ENCODE assay signal across 22 cellular contexts in genomic region chr4:11507920-11508319, GRCh38.
A peak's percentile ranks its signal among the peaks of the same experiment; 100 is the strongest.
DNase-seq lines count a peak whose midpoint lies in the region; ATAC-seq and TF ChIP-seq lines count a peak whose summit lies in the region.
"Had no signal": no experiment of that assay in that cellular context is flagged by ENCODE, and none has a peak within 500 bp of the region (broad histone marks: within the 10 kb centered on the region; RNA-seq: fewer than 3 reads in every experiment).

No MANE protein-coding gene starts in this region.

- H3K36me3 Mint-ChIP-seq in activated CD4-positive, alpha-beta T cell treated with anti-CD3 and anti-CD28 coated beads, Interleukin-2, amount 10 ng/mL, durations not matched to agents 7 days and 5 days (ENCODE audit: low read depth) = no peaks in the 10 kb centered on the region
- H3K36me3 Mint-ChIP-seq: CD8-positive, alpha-beta memory T cell had no signal

- H3K4me1 ChIP-seq in mucosa of descending colon (ENCODE audit: low read depth) = peaks cover 5% of the 10 kb centered on the region

- no peaks in the 10 kb centered on the region for H3K27me3 Mint-ChIP-seq in activated CD4-positive, alpha-beta T cell treated with anti-CD3 and anti-CD28 coated beads, Interleukin-2, amount 10 ng/mL, durations not matched to agents 7 days and 5 days

- ATAC-seq in mucosa of descending colon (no peak), GM18505 (IDR thresholded peaks at IDR 0.05; ENCODE audit: unreplicated experiment) (no peak)
- ATAC-seq: HepG2, K562, Right ventricle myocardium inferior had no signal

- H3K4me3 Mint-ChIP-seq in activated CD4-positive, alpha-beta T cell treated with anti-CD3 and anti-CD28 coated beads, Interleukin-2, amount 10 ng/mL, durations not matched to agents 7 days and 5 days = no peak overlapping the region
- H3K4me3 Mint-ChIP-seq: CD8-positive, alpha-beta memory T cell had no signal

- POLR2A ChIA-PET in activated CD4-positive, alpha-beta T cell treated with anti-CD3 and anti-CD28 coated beads, Interleukin-2, amount 10 ng/mL, durations not matched to agents 7 days and 5 days (lab: Charles Lee) = no interaction called here

- H3K36me3 ChIP-seq in mucosa of descending colon (ENCODE audit: low read depth) = no peaks in the 10 kb centered on the region

- H3K4me3 ChIP-seq in mucosa of descending colon = no peak overlapping the region
- H3K4me3 ChIP-seq: K562 had no signal

- peaks cover 7% of the 10 kb centered on the region for H3K4me1 Mint-ChIP-seq in activated CD4-positive, alpha-beta T cell treated with anti-CD3 and anti-CD28 coated beads, Interleukin-2, amount 10 ng/mL, durations not matched to agents 7 days and 5 days

- no peak overlapping the region for H3K27ac Mint-ChIP-seq in activated CD4-positive, alpha-beta T cell treated with anti-CD3 and anti-CD28 coated beads, Interleukin-2, amount 10 ng/mL, durations not matched to agents 7 days and 5 days
- H3K27ac Mint-ChIP-seq: CD8-positive, alpha-beta memory T cell had no signal

- DNase-seq in NCI-H2196 (lab: John Stamatoyannopoulos, UW; ENCODE audit: unreplicated experiment) = peak; percentile 44
- DNase-seq in NCI-H2196 treated with DMSO at 0.1 percent for 48 hours (lab: John Stamatoyannopoulos, UW; ENCODE audit: unreplicated experiment) = no peak
- DNase-seq in HT-29 (ENCODE audit: low spot score) = peak; percentile 54
- peak; percentile 64 for DNase-seq in dermis blood vessel endothelial cell
- peak in 2 of 3 donors; percentile 19 to 44 for DNase-seq in mucosa of descending colon
- DNase-seq in CD1c-positive myeloid dendritic cell (ENCODE audit: extremely low spot score) = no peak
- no peak for DNase-seq in activated CD4-positive, alpha-beta T cell treated with anti-CD3 and anti-CD28 coated beads, Interleukin-2, amount 10 ng/mL, durations not matched to agents 7 days and 5 days
- DNase-seq: AML-193; C1 segment of cervical spinal cord; CD8-positive, alpha-beta memory T cell; DMS79; H7; MM.1S; NCI-H1048; NCI-H1417 treated with DMSO at 0.1 percent for 48 hours; NCI-H187 treated with DMSO at 0.1 percent for 48 hours; NCI-H446 treated with DMSO at 0.1 percent for 48 hours; NCI-H748 treated with DMSO at 0.1 percent for 48 hours had no signal

- TF ChIP-seq POLR2A in GM18505 (IDR thresholded peaks at IDR 0.05; ENCODE audit: borderline replicate concordance, extremely low read depth, insufficient read depth, insufficient read length) = no peak

- no peak for TF ChIP-seq CTCF in mucosa of descending colon (IDR thresholded peaks at IDR 0.05)

- intact Hi-C loops in mucosa of descending colon (cut with DNase I, micrococcal nuclease) = no loop called here

- H3K9me3 ChIP-seq in mucosa of descending colon = no peaks in the 10 kb centered on the region

- CTCF ChIA-PET in activated CD4-positive, alpha-beta T cell treated with anti-CD3 and anti-CD28 coated beads, Interleukin-2, amount 10 ng/mL, durations not matched to agents 7 days and 5 days (lab: Charles Lee) = no interaction called here

- H3K9me3 Mint-ChIP-seq in activated CD4-positive, alpha-beta T cell treated with anti-CD3 and anti-CD28 coated beads, Interleukin-2, amount 10 ng/mL, durations not matched to agents 7 days and 5 days = peaks cover 9% of the 10 kb centered on the region
- H3K9me3 Mint-ChIP-seq: CD8-positive, alpha-beta memory T cell had no signal

Comparison
In these comparisons a context has a peak if more than half of its experiments do, and no peak if none do; other contexts are left out.
1. DNase-seq: peak in NCI-H2196 (single experiment), HT-29 (single experiment), dermis blood vessel endothelial cell (single experiment) and mucosa of descending colon (2 of 3); none in NCI-H2196 treated with DMSO at 0.1 percent for 48 hours (single experiment), CD1c-positive myeloid dendritic cell (single experiment) and activated CD4-positive, alpha-beta T cell treated with anti-CD3 and anti-CD28 coated beads, Interleukin-2, amount 10 ng/mL, durations not matched to agents 7 days and 5 days (single experiment).